In the genomic region with DNA sequence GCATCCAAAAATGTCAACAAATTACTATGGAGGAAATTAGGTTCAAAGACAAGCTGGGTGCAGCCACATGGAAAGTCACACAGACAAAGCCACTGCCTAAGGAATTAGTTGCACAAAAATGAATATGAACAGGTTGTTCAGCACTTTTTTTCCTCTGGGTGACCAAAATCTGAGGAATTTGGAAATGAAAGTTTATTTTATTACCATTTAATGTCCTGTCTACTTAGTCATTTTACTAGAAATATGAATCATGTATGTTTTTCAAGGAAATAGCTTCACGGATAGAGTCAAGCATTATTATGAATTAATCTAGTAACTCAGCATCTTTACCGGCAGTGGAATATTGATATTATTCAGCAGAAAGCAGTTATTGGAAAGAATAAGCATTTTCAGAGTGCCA, we compare ENCODE assay signal across 24 cellular contexts.
A peak's percentile ranks its signal among the peaks of the same experiment; 100 is the strongest.
DNase-seq lines count a peak whose midpoint lies in the region; ATAC-seq, FAIRE-seq and TF ChIP-seq lines count a peak whose summit lies in the region.
"Had no signal": no experiment of that assay in that cellular context is flagged by ENCODE, and none has a peak within 500 bp of the region (broad histone marks: within the 10 kb centered on the region; RNA-seq: fewer than 3 reads in every experiment).

No MANE protein-coding gene starts in this region.

- TF ChIP-seq EP300 in tibial nerve (IDR thresholded peaks at IDR 0.05): no peak

- no peaks in the 10 kb centered on the region for H3K9me3 ChIP-seq in body of pancreas
- no peaks in the 10 kb centered on the region for H3K9me3 ChIP-seq in tibial nerve
- H3K9me3 ChIP-seq: uterus had no signal

- H3K9me3 Mint-ChIP-seq in endothelial cell (ENCODE audit: unreplicated experiment): no peaks in the 10 kb centered on the region
- H3K9me3 Mint-ChIP-seq: activated CD4-positive, alpha-beta memory T cell treated with anti-CD3 and anti-CD28 coated beads for 36 hours; activated naive CD4-positive, alpha-beta T cell treated with anti-CD3 and anti-CD28 coated beads, Interleukin-2, amount 50 U/mL, for 24 hours; activated T-cell treated with anti-CD3 and anti-CD28 coated beads, Interleukin-2, amount 50 U/mL, for 24 hours; brain; CD8-positive, alpha-beta T cell; H9 had no signal

- H2AFZ ChIP-seq in ACC112 (ENCODE audit: low read length, unreplicated experiment): peak overlapping the region; percentile 39

- H3K27ac ChIP-seq in ACC112 (ENCODE audit: low read depth, low read length) (peak overlapping the region; percentile 81), body of pancreas (peak overlapping the region in 3 of 4 donors; percentile 60 to 67 (median 66)), tibial nerve (peak overlapping the region in 1 of 4 donors; percentile 20)
- H3K27ac ChIP-seq: KMS-11, uterus, VCaP had no signal

- H3K4me3 Mint-ChIP-seq in endothelial cell (ENCODE audit: unreplicated experiment): no peak overlapping the region
- H3K4me3 Mint-ChIP-seq: activated CD4-positive, alpha-beta memory T cell treated with anti-CD3 and anti-CD28 coated beads for 36 hours; activated naive CD4-positive, alpha-beta T cell treated with anti-CD3 and anti-CD28 coated beads, Interleukin-2, amount 50 U/mL, for 24 hours; activated T-cell treated with anti-CD3 and anti-CD28 coated beads, Interleukin-2, amount 50 U/mL, for 24 hours; brain; CD8-positive, alpha-beta T cell; H9; T-helper 17 cell had no signal

- H3K36me3 ChIP-seq in ACC112 (ENCODE audit: insufficient read depth, low read length): no peaks in the 10 kb centered on the region
- no peaks in the 10 kb centered on the region for H3K36me3 ChIP-seq in body of pancreas (replicated peaks in 1 of 2; ENCODE audit: insufficient read depth in 1 of 2, low read depth in 2 of 2)
- H3K36me3 ChIP-seq in tibial nerve: peaks cover 0 to 6% (median 0%) of the 10 kb centered on the region in 3 donors
- H3K36me3 ChIP-seq: uterus had no signal

- H3K4me3 ChIP-seq in ACC112 (ENCODE audit: low read depth, low read length) (peak overlapping the region; percentile 62), body of pancreas (no peak overlapping the region), tibial nerve (no peak overlapping the region)
- H3K4me3 ChIP-seq: uterus had no signal

- DNase-seq in GM03348 (ENCODE audit: low spot score) (peak; percentile 10), body of pancreas (no peak), tibial nerve (ENCODE audit: low spot score in 2 of 2) (no peak), endothelial cell (ENCODE audit: low spot score) (no peak)
- no peak for DNase-seq in stimulated activated CD8-positive, alpha-beta memory T cell treated with anti-CD3 and anti-CD28 coated beads, Interleukin-4, amount 100 ng/mL, for 48 hours
- DNase-seq: activated CD4-positive, alpha-beta memory T cell treated with anti-CD3 and anti-CD28 coated beads for 36 hours; activated T-cell treated with anti-CD3 and anti-CD28 coated beads, Interleukin-2, amount 50 U/mL, for 24 hours; CD8-positive, alpha-beta T cell; DND-41; H9; NCI-H1092 treated with DMSO at 0.1 percent for 48 hours; NCI-H526 treated with DMSO at 0.1 percent for 48 hours; nucleus accumbens; stimulated activated CD4-positive, alpha-beta T cell treated with anti-CD3 and anti-CD28 coated beads, Interleukin-2, amount 100 ng/mL, for 48 hours; T-helper 17 cell; uterus had no signal

- no peaks in the 10 kb centered on the region for H3K27me3 ChIP-seq in ACC112 (ENCODE audit: insufficient read depth, low read length)
- no peaks in the 10 kb centered on the region for H3K27me3 ChIP-seq in body of pancreas
- H3K27me3 ChIP-seq in tibial nerve: no peaks in the 10 kb centered on the region
- H3K27me3 ChIP-seq: uterus had no signal

- no peaks in the 10 kb centered on the region for H3K79me2 ChIP-seq in ACC112 (ENCODE audit: control insufficient read depth, insufficient read depth, low read length, unreplicated experiment)

- TF ChIP-seq POLR2A in body of pancreas (IDR thresholded peaks at IDR 0.05) (no peak), tibial nerve (IDR thresholded peaks at IDR 0.05) (no peak)

- no peak overlapping the region for H3K27ac Mint-ChIP-seq in endothelial cell (ENCODE audit: unreplicated experiment)
- H3K27ac Mint-ChIP-seq: activated CD4-positive, alpha-beta memory T cell treated with anti-CD3 and anti-CD28 coated beads for 36 hours; activated naive CD4-positive, alpha-beta T cell treated with anti-CD3 and anti-CD28 coated beads, Interleukin-2, amount 50 U/mL, for 24 hours; activated T-cell treated with anti-CD3 and anti-CD28 coated beads, Interleukin-2, amount 50 U/mL, for 24 hours; CD8-positive, alpha-beta T cell; T-helper 17 cell had no signal

- H3K27me3 Mint-ChIP-seq in endothelial cell (ENCODE audit: unreplicated experiment): no peaks in the 10 kb centered on the region
- H3K27me3 Mint-ChIP-seq: activated CD4-positive, alpha-beta memory T cell treated with anti-CD3 and anti-CD28 coated beads for 36 hours; activated naive CD4-positive, alpha-beta T cell treated with anti-CD3 and anti-CD28 coated beads, Interleukin-2, amount 50 U/mL, for 24 hours; activated T-cell treated with anti-CD3 and anti-CD28 coated beads, Interleukin-2, amount 50 U/mL, for 24 hours; T-helper 17 cell had no signal

- no peaks in the 10 kb centered on the region for H3K4me1 Mint-ChIP-seq in endothelial cell (ENCODE audit: unreplicated experiment)

- TF ChIP-seq CTCF in body of pancreas (IDR thresholded peaks at IDR 0.05): no peak
- no peak for TF ChIP-seq CTCF in tibial nerve (IDR thresholded peaks at IDR 0.05)
- TF ChIP-seq CTCF in endothelial cell (IDR thresholded peaks at IDR 0.05; ENCODE audit: unreplicated experiment): no peak

- H3K4me1 ChIP-seq in ACC112 (ENCODE audit: control insufficient read depth, insufficient read depth, low read length, unreplicated experiment): peaks cover 50% of the 10 kb centered on the region
- peaks cover 23% of the 10 kb centered on the region for H3K4me1 ChIP-seq in body of pancreas
- H3K4me1 ChIP-seq in tibial nerve: peaks cover 0 to 27% (median 0%) of the 10 kb centered on the region in 4 donors
- H3K4me1 ChIP-seq: uterus had no signal

- 51 to 55% methylated on average over 2 of the region's 2 CpGs for WGBS in body of pancreas, 2 donors
- WGBS in tibial nerve, 2 donors: 49 to 57% methylated on average over 2 of the region's 2 CpGs

- intact Hi-C loops in body of pancreas (cut with DNase I): no loop called here

- ATAC-seq in body of pancreas (peak; percentile 18), HG03565 (IDR thresholded peaks at IDR 0.05; ENCODE audit: unreplicated experiment) (no peak)
- ATAC-seq: CD8-positive, alpha-beta T cell had no signal

- peak; percentile 91 for FAIRE-seq in islet of Langerhans (lab: Jason Lieb, UNC)
- FAIRE-seq: GM19239 had no signal

- H3K36me3 Mint-ChIP-seq in endothelial cell (ENCODE audit: low read depth, unreplicated experiment): no peaks in the 10 kb centered on the region
